ENCODE assay signal across 1 cellular context in the genomic region with DNA sequence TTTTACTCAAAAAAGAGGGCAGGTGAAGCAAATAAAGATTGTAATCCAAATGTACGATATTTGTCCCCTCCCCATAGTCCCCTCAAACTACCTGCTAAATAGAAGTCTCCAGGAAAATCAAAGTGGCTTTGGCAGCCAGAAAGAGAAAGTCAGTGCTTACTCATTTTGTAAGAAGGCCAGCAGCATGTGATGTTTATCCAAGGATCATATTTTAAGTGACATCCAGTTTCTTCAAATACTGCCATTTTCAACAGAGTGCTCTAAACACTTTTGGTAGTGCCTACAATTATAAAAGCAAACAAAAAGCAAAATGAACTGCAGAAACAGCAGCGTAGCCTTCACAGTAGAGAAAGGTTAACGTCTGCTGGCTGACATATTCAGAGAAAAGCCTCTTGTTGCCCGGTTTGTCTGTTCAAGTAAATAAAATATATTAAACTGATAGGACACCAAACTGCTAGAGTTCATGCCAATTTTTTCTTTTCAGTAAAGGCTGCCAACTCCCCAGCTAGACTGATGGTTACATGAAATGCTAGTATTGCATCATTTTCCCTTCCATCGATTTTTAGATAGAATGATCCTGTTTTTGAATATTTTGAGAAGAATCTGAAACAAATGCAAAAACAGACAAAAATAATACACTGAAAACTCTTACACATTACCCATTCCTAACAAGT.
TF ChIP-seq lines count a peak whose summit lies in the region.

No MANE protein-coding gene starts in this region.

TF ChIP-seq in HEK293, 187 proteins besides CTCF, POLR2A, EP300 and RAD21 (continued from another document):
- TF ChIP-seq PRDM2 (tag by site-specific recombination; IDR thresholded peaks at IDR 0.05; ENCODE audit: borderline replicate concordance), result no peak
